Comparison of ENCODE assay signal across 10 cellular contexts in the genomic region with DNA sequence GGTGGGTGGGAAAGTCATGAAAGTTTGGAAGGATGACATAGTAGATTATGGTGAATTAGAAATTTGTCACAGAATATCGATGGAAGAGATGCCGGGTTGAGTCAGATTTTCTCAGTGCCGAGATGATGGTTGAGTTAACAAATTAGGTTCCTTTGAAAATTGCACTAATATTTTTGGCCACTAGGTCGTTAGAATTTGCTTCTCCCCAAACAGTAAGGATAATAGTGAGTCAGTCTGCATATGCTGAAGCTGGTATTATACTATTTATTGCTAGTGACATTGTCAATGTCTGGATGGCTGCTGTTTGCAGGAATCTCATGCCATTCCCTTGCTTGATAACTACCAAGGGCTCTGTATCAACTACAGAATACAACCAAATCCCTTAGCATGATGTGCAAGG. TPM values are rescaled to one million over a fixed set of nuclear protein-coding genes. Genes with fewer than 3 reads are reported as not detected.
DNase-seq lines count a peak whose midpoint lies in the region; ATAC-seq and TF ChIP-seq lines count a peak whose summit lies in the region.
"Had no signal": no experiment of that assay in that cellular context is flagged by ENCODE, and none has a peak within 500 bp of the region (broad histone marks: within the 10 kb centered on the region; RNA-seq: fewer than 3 reads in every experiment).

No MANE protein-coding gene starts in this region.

- ATAC-seq in WTC11: no peak
- ATAC-seq: sciatic nerve had no signal

- DNase-seq in A172 (ENCODE audit: low spot score): peak; percentile 29
- DNase-seq in NCI-H69 (lab: John Stamatoyannopoulos, UW): peak; percentile 2
- peak; percentile 48 for DNase-seq in fibroblast of mammary gland (ENCODE audit: low read depth)
- no peak for DNase-seq in mucosa of gallbladder (ENCODE audit: low spot score)
- DNase-seq in WTC11 (ENCODE audit: low spot score): no peak
- no peak for DNase-seq in activated CD4-positive, alpha-beta T cell treated with anti-CD3 and anti-CD28 coated beads for 4 hours
- DNase-seq in activated effector memory CD4-positive, alpha-beta T cell treated with anti-CD3 and anti-CD28 coated beads, Interleukin-2, amount 50 U/mL, for 16 hours: no peak

- no peak overlapping the region for H3K4me3 Mint-ChIP-seq in WTC11

- CTCF ChIA-PET in WTC11 (lab: Charles Lee): interaction anchor here (0.5 to 0.8 kb wide), 3 partner anchors 20 to 820 kb away, joined by 3 read pairs; no protein-coding TSS in a partner anchor

- H3K4me3 ChIP-seq in fibroblast of mammary gland (ENCODE audit: control insufficient read depth, low read depth, low read length): no peak overlapping the region
- H3K4me3 ChIP-seq: suprapubic skin had no signal

- peaks cover 12% of the 10 kb centered on the region for H3K4me1 Mint-ChIP-seq in WTC11

- H3K27me3 Mint-ChIP-seq in WTC11 (ENCODE audit: low read depth): no peaks in the 10 kb centered on the region

- POLR2A ChIA-PET in WTC11 (lab: Charles Lee): no interaction called here

- H3K36me3 Mint-ChIP-seq in WTC11: no peaks in the 10 kb centered on the region

- TF ChIP-seq CTCF in GM12872 (IDR thresholded peaks at IDR 0.05; ENCODE audit: insufficient read depth, low read depth, low read length) (peak; percentile 43), fibroblast of mammary gland (conservative IDR thresholded peaks at IDR 0.05; ENCODE audit: control insufficient read depth, insufficient read depth, low read depth, low read length) (peak; percentile 47), WTC11 (IDR thresholded peaks at IDR 0.05) (no peak)

- H3K9me3 Mint-ChIP-seq in WTC11: peaks cover 4% of the 10 kb centered on the region; the same call in 1 of the 2 replicates

- no peak overlapping the region for H3K27ac Mint-ChIP-seq in WTC11

TF ChIP-seq in WTC11, 78 proteins besides CTCF, POLR2A, EP300 and RAD21 (continues in another document):
- TF ChIP-seq, protein P1, sequence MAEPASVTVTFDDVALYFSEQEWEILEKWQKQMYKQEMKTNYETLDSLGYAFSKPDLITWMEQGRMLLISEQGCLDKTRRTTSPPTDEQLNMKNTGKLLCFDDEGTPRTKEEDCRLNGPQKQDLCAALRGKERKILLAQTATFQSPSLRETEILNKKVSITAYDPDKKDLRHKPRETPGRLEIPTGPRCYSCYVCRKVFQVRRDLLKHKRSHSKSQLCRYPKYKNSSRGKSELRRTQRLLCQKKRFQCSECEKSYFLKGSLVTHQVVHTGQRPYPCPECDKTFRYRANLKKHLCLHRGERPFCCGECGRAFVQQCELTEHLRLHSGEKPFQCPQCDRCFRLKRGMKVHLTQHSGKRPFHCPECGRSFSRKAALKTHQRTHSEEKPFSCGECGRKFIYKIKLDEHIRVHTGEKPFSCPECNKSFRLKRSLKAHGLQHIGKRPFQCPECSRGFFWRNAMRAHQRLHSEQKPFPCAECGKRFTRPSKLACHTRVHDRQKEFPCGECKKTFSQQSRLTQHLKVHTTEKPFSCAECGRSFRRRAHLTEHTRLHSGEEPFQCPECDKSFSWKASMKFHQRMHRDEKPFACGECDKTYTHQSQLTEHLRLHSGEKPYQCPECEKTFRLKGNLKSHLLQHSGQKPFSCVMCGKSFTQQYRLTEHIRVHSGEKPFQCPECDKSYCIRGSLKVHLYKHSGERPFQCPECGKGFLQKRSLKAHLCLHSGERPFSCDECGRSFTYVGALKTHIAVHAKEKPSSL (CRISPR knock-in tag; conservative IDR thresholded peaks at IDR 0.05): no peak
- no peak for TF ChIP-seq ATF1 (CRISPR knock-in tag; IDR thresholded peaks at IDR 0.05)
- TF ChIP-seq CREM (CRISPR knock-in tag; IDR thresholded peaks at IDR 0.05): no peak
- no peak for TF ChIP-seq SOX15 (CRISPR knock-in tag; IDR thresholded peaks at IDR 0.05)
- TF ChIP-seq, protein P2, sequence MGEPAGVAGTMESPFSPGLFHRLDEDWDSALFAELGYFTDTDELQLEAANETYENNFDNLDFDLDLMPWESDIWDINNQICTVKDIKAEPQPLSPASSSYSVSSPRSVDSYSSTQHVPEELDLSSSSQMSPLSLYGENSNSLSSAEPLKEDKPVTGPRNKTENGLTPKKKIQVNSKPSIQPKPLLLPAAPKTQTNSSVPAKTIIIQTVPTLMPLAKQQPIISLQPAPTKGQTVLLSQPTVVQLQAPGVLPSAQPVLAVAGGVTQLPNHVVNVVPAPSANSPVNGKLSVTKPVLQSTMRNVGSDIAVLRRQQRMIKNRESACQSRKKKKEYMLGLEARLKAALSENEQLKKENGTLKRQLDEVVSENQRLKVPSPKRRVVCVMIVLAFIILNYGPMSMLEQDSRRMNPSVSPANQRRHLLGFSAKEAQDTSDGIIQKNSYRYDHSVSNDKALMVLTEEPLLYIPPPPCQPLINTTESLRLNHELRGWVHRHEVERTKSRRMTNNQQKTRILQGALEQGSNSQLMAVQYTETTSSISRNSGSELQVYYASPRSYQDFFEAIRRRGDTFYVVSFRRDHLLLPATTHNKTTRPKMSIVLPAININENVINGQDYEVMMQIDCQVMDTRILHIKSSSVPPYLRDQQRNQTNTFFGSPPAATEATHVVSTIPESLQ (CRISPR knock-in tag; IDR thresholded peaks at IDR 0.05): no peak
- TF ChIP-seq, protein P3, sequence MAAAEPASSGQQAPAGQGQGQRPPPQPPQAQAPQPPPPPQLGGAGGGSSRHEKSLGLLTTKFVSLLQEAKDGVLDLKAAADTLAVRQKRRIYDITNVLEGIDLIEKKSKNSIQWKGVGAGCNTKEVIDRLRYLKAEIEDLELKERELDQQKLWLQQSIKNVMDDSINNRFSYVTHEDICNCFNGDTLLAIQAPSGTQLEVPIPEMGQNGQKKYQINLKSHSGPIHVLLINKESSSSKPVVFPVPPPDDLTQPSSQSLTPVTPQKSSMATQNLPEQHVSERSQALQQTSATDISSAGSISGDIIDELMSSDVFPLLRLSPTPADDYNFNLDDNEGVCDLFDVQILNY (CRISPR knock-in tag; IDR thresholded peaks at IDR 0.05): no peak
- no peak for TF ChIP-seq ZNF671 (CRISPR knock-in tag; IDR thresholded peaks at IDR 0.05)
- TF ChIP-seq, protein P4, sequence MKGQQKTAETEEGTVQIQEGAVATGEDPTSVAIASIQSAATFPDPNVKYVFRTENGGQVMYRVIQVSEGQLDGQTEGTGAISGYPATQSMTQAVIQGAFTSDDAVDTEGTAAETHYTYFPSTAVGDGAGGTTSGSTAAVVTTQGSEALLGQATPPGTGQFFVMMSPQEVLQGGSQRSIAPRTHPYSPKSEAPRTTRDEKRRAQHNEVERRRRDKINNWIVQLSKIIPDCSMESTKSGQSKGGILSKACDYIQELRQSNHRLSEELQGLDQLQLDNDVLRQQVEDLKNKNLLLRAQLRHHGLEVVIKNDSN (CRISPR knock-in tag; IDR thresholded peaks at IDR 0.05): no peak
- no peak for TF ChIP-seq HMGA2 (CRISPR knock-in tag; IDR thresholded peaks at IDR 0.05)
- TF ChIP-seq, protein P5, sequence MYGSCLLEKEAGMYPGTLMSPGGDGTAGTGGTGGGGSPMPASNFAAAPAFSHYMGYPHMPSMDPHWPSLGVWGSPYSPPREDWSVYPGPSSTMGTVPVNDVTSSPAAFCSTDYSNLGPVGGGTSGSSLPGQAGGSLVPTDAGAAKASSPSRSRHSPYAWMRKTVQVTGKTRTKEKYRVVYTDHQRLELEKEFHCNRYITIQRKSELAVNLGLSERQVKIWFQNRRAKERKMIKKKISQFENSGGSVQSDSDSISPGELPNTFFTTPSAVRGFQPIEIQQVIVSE (CRISPR knock-in tag; IDR thresholded peaks at IDR 0.05; ENCODE audit: borderline replicate concordance): no peak
- TF ChIP-seq, protein P6, sequence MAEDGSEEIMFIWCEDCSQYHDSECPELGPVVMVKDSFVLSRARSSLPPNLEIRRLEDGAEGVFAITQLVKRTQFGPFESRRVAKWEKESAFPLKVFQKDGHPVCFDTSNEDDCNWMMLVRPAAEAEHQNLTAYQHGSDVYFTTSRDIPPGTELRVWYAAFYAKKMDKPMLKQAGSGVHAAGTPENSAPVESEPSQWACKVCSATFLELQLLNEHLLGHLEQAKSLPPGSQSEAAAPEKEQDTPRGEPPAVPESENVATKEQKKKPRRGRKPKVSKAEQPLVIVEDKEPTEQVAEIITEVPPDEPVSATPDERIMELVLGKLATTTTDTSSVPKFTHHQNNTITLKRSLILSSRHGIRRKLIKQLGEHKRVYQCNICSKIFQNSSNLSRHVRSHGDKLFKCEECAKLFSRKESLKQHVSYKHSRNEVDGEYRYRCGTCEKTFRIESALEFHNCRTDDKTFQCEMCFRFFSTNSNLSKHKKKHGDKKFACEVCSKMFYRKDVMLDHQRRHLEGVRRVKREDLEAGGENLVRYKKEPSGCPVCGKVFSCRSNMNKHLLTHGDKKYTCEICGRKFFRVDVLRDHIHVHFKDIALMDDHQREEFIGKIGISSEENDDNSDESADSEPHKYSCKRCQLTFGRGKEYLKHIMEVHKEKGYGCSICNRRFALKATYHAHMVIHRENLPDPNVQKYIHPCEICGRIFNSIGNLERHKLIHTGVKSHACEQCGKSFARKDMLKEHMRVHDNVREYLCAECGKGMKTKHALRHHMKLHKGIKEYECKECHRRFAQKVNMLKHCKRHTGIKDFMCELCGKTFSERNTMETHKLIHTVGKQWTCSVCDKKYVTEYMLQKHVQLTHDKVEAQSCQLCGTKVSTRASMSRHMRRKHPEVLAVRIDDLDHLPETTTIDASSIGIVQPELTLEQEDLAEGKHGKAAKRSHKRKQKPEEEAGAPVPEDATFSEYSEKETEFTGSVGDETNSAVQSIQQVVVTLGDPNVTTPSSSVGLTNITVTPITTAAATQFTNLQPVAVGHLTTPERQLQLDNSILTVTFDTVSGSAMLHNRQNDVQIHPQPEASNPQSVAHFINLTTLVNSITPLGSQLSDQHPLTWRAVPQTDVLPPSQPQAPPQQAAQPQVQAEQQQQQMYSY (CRISPR knock-in tag; IDR thresholded peaks at IDR 0.05): no peak
- TF ChIP-seq, protein P7, sequence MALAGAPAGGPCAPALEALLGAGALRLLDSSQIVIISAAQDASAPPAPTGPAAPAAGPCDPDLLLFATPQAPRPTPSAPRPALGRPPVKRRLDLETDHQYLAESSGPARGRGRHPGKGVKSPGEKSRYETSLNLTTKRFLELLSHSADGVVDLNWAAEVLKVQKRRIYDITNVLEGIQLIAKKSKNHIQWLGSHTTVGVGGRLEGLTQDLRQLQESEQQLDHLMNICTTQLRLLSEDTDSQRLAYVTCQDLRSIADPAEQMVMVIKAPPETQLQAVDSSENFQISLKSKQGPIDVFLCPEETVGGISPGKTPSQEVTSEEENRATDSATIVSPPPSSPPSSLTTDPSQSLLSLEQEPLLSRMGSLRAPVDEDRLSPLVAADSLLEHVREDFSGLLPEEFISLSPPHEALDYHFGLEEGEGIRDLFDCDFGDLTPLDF (CRISPR knock-in tag; IDR thresholded peaks at IDR 0.05): no peak
- TF ChIP-seq FOXK1 (CRISPR knock-in tag; IDR thresholded peaks at IDR 0.05): no peak

RNA-seq across cellular contexts. Expression of a gene that starts 37.7 kb away (rescaled TPM):
- 18.6 and 18.7 TPM in 2 replicates for total RNA-seq in A172 (2014; rRNA removed; shearing (Covaris generic))
- total RNA-seq in mucosa of gallbladder: 20.4 TPM
- total RNA-seq in WTC11 (2021): 11.3 to 14.6 TPM (median 13.2 TPM) in 3 replicates

Comparison
In these comparisons a context has a peak if more than half of its experiments do, and no peak if none do; other contexts are left out.
1. DNase-seq: peak in A172 (single experiment), NCI-H69 (single experiment) and fibroblast of mammary gland (single experiment); none in mucosa of gallbladder (single experiment), WTC11 (single experiment), activated CD4-positive, alpha-beta T cell treated with anti-CD3 and anti-CD28 coated beads for 4 hours (0 of 2) and activated effector memory CD4-positive, alpha-beta T cell treated with anti-CD3 and anti-CD28 coated beads, Interleukin-2, amount 50 U/mL, for 16 hours (single experiment).